Comparison of ENCODE assay signal across 9 cellular contexts in the genomic region with DNA sequence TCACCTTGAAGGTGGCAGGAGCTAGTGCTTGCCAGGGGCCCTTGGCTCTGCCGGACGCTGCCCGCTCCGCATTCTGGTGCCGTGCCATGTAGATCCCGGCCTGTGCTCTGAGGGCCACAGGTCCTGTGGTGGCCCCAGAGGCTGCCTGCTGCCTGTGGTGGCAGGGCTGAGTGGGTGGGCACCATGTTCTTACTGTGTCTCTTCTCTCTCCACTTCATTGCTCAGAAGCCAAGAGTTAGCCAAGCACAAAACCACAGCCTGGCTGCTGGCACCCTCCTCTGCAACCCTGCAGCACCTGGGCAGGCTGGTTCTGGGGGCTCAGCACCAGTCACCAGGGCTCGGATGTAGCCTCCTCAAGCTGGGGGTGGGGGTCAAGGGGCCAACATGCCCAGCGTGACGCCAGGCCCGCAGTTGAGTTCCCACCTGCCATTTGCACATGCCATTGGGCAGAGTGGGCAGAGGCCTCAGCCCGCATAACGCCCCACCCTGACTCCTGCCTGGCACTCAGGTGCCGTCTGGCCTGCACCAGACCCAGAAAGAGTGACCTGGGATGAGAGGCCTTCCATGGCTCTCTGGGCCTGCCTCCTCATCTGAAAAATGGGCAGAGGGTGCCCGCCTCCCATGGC. TPM values are rescaled to one million over a fixed set of nuclear protein-coding genes. Genes with fewer than 3 reads are reported as not detected.
A peak's percentile ranks its signal among the peaks of the same experiment; 100 is the strongest.
DNase-seq lines count a peak whose midpoint lies in the region; ATAC-seq and TF ChIP-seq lines count a peak whose summit lies in the region.
"Had no signal": no experiment of that assay in that cellular context is flagged by ENCODE, and none has a peak within 500 bp of the region (broad histone marks: within the 10 kb centered on the region; RNA-seq: fewer than 3 reads in every experiment).

No MANE protein-coding gene starts in this region.

- H3K27ac ChIP-seq in sigmoid colon (peak overlapping the region; percentile 63 to 77 (median 71)), SJCRH30 (no peak overlapping the region)

- intact Hi-C loops in sigmoid colon (cut with DNase I): no loop called here

- TF ChIP-seq CTCF in GM12865 (IDR thresholded peaks at IDR 0.05; ENCODE audit: insufficient read depth, low read depth, low read length, missing control alignments) (no peak), endothelial cell (IDR thresholded peaks at IDR 0.05; ENCODE audit: unreplicated experiment) (no peak), sigmoid colon (IDR thresholded peaks at IDR 0.05) (no peak)

- H3K36me3 Mint-ChIP-seq in endothelial cell (ENCODE audit: low read depth, unreplicated experiment): peaks cover 4% of the 10 kb centered on the region

- peak overlapping the region; percentile 80 for H3K27ac Mint-ChIP-seq in endothelial cell (ENCODE audit: unreplicated experiment)

- H3K9me3 Mint-ChIP-seq in endothelial cell (ENCODE audit: unreplicated experiment): no peaks in the 10 kb centered on the region

- H3K9me3 ChIP-seq in sigmoid colon: no peaks in the 10 kb centered on the region
- no peaks in the 10 kb centered on the region for H3K9me3 ChIP-seq in SJCRH30 (replicated peaks)

- H3K4me3 ChIP-seq in GM12865 (ENCODE audit: low read depth, low read length) (no peak overlapping the region), sigmoid colon (no peak overlapping the region), SJCRH30 (no peak overlapping the region)

- H3K27me3 Mint-ChIP-seq in endothelial cell (ENCODE audit: unreplicated experiment): peaks cover 11% of the 10 kb centered on the region

- ATAC-seq in HG03378 (IDR thresholded peaks at IDR 0.05; ENCODE audit: unreplicated experiment) (peak; percentile 59), left lobe of liver (no peak), HG02884 (IDR thresholded peaks at IDR 0.05; ENCODE audit: unreplicated experiment) (no peak)

- H3K4me3 Mint-ChIP-seq in endothelial cell (ENCODE audit: unreplicated experiment): no peak overlapping the region

- no peak for TF ChIP-seq POLR2A in sigmoid colon (IDR thresholded peaks at IDR 0.05)

- H3K4me1 ChIP-seq in sigmoid colon (peaks cover 0 to 98% (median 94%) of the 10 kb centered on the region in 4 donors), SJCRH30 (peaks cover 6% of the 10 kb centered on the region)

- 71 to 85% methylated on average over 14 of the region's 14 CpGs for WGBS in sigmoid colon, 2 donors

- H3K36me3 ChIP-seq in sigmoid colon (no peaks in the 10 kb centered on the region), SJCRH30 (no peaks in the 10 kb centered on the region)

- no peak for TF ChIP-seq EP300 in sigmoid colon (IDR thresholded peaks at IDR 0.05)

- H3K4me1 Mint-ChIP-seq in endothelial cell (ENCODE audit: unreplicated experiment): peaks cover 45% of the 10 kb centered on the region

- DNase-seq in GM12865 (ENCODE audit: low read depth): peak; percentile 29
- DNase-seq in endothelial cell (ENCODE audit: low spot score): no peak
- no peak for DNase-seq in sigmoid colon
- DNase-seq in left lobe of liver (ENCODE audit: low spot score): no peak
- no peak for DNase-seq in SJCRH30
- no peak for DNase-seq in DMS53 (lab: John Stamatoyannopoulos, UW)
- DNase-seq: NCI-H187 had no signal

- H3K27me3 ChIP-seq in sigmoid colon (no peaks in the 10 kb centered on the region), SJCRH30 (no peaks in the 10 kb centered on the region)

RNA-seq across cellular contexts. Expression of a gene that starts 16.3 kb away (rescaled TPM):
- 102 TPM for total RNA-seq in endothelial cell (ENCODE audit: unreplicated experiment)
- 10 to 100 TPM; 26.5 to 49.3 (median 37.5) TPM for total RNA-seq in sigmoid colon
- polyA plus RNA-seq in sigmoid colon: 10 to 100 TPM; 17.4 to 31.5 (median 25.4) TPM
- 15.0 TPM for total RNA-seq in left lobe of liver
- 11.5 and 13.6 TPM in 2 replicates for total RNA-seq in SJCRH30 (2014; rRNA removed; shearing (Covaris generic))
